In the genomic region with DNA sequence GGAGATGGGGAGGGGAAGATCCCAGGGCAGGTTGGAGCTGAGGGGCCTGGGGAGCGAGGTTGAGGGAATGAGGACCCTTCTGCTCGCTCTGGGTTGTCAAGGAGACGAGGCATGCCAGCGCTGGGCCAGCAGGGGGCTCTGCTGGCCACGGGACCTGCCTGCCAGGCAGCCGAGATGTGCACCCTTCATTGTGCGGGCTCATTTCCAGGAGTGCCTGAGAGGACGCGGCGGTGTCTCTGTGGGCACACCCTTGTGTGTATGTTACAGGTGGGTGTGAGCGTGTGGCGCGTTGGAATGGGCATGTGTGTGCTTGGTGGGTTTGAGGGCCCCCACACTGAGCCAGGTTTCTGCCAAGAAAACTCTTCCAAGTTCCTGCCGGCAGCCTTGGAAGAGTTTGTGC, we compare ENCODE assay signal across 9 cellular contexts. TPM values are rescaled to one million over a fixed set of nuclear protein-coding genes. Genes with fewer than 3 reads are reported as not detected.
DNase-seq lines count a peak whose midpoint lies in the region; ATAC-seq, FAIRE-seq and TF ChIP-seq lines count a peak whose summit lies in the region.
"Had no signal": no experiment of that assay in that cellular context is flagged by ENCODE, and none has a peak within 500 bp of the region (broad histone marks: within the 10 kb centered on the region; RNA-seq: fewer than 3 reads in every experiment).

No MANE protein-coding gene starts in this region.

- H3K4me3 ChIP-seq in NB4 (ENCODE audit: low read depth, low read length), result no peak overlapping the region
- no peak overlapping the region for H3K4me3 ChIP-seq in small intestine (ENCODE audit: low read depth in 1 of 2, low read length in 2 of 2)

- peaks cover 3% of the 10 kb centered on the region for H3K4me1 Mint-ChIP-seq in T-helper 17 cell

- H3K27me3 ChIP-seq in small intestine (ENCODE audit: control insufficient read depth in 2 of 2, insufficient read depth in 2 of 2, low read length in 2 of 2), result no peaks in the 10 kb centered on the region

- ATAC-seq in T-helper 17 cell (peak; percentile 78), GM18502 (IDR thresholded peaks at IDR 0.05; ENCODE audit: poor library complexity, unreplicated experiment) (no peak), GM21526 (IDR thresholded peaks at IDR 0.05; ENCODE audit: low FRiP score, unreplicated experiment) (no peak)

- H3K9me3 ChIP-seq in T-helper 17 cell (ENCODE audit: control insufficient read depth, low read length, poor library complexity, severe bottlenecking) (no peaks in the 10 kb centered on the region), small intestine (ENCODE audit: control insufficient read depth, low read depth) (no peaks in the 10 kb centered on the region)

- H3K36me3 ChIP-seq in small intestine (ENCODE audit: control insufficient read depth in 2 of 2, insufficient read depth in 2 of 2, low read length in 2 of 2), result no peaks in the 10 kb centered on the region

- DNase-seq in GM10266 (ENCODE audit: extremely low spot score), result peak; percentile 80
- peak; percentile 68 for DNase-seq in NB4 (ENCODE audit: low read depth)
- peak in 2 of 3 donors; percentile 25 to 26 for DNase-seq in T-helper 17 cell
- DNase-seq in anterior cingulate cortex (lab: John Stamatoyannopoulos, UW), result peak in 52 of 58 donors; percentile 26 to 81 (median 58)
- DNase-seq in hypothalamus (lab: John Stamatoyannopoulos, UW), result peak in 47 of 51 donors; percentile 20 to 83 (median 56)
- peak; percentile 43 for DNase-seq in small intestine

- no peak overlapping the region for H3K4me3 Mint-ChIP-seq in T-helper 17 cell

- TF ChIP-seq POLR2A in NB4 (IDR thresholded peaks at IDR 0.05; ENCODE audit: extremely low read depth, insufficient read length), result no peak

- FAIRE-seq in small intestine (lab: Jason Lieb, UNC), result no peak
- FAIRE-seq: endometrium had no signal

- no peaks in the 10 kb centered on the region for H3K36me3 Mint-ChIP-seq in T-helper 17 cell (ENCODE audit: low read depth)

- 7 to 9% (median 9%) methylated on average over 14 of the region's 14 CpGs for WGBS in small intestine, 3 donors

- TF ChIP-seq CTCF in GM10266 (IDR thresholded peaks at IDR 0.05; ENCODE audit: control insufficient read depth, insufficient read depth, low read depth, missing control alignments) (peak; percentile 85), NB4 (IDR thresholded peaks at IDR 0.05; ENCODE audit: low read depth, low read length) (peak; percentile 97)

- H3K4me1 ChIP-seq in small intestine (ENCODE audit: control insufficient read depth in 2 of 2, insufficient read depth in 1 of 2, low read depth in 1 of 2, low read length in 1 of 2), result no peaks in the 10 kb centered on the region

- H3K27me3 Mint-ChIP-seq in T-helper 17 cell, result peaks cover 22% of the 10 kb centered on the region

- no peak overlapping the region for H3K27ac ChIP-seq in small intestine (ENCODE audit: low read depth in 1 of 2, low read length in 1 of 2)

- H3K27ac Mint-ChIP-seq in T-helper 17 cell, result no peak overlapping the region

RNA-seq across cellular contexts. Expression of gene ARHGAP23, which starts 15.9 kb away (rescaled TPM):
- under 1 TPM; 0.39 to 0.47 TPM for total RNA-seq in T-helper 17 cell
- 10 to 100 TPM in 1 of 3 donors, 1 to 10 TPM in 1, under 1 TPM in 1; 0.89 to 10.4 (median 1.1) TPM for polyA plus RNA-seq in small intestine

Comparison
In these comparisons a context has a peak if more than half of its experiments do, and no peak if none do; other contexts are left out.
1. DNase-seq: peak in every context shown above with its lines; median percentile 80 in GM10266; 68 in NB4; 58 in anterior cingulate cortex; 56 in hypothalamus; 43 in small intestine; 26 in T-helper 17 cell.